Comparison of ENCODE assay signal across 8 cellular contexts in the genomic region with DNA sequence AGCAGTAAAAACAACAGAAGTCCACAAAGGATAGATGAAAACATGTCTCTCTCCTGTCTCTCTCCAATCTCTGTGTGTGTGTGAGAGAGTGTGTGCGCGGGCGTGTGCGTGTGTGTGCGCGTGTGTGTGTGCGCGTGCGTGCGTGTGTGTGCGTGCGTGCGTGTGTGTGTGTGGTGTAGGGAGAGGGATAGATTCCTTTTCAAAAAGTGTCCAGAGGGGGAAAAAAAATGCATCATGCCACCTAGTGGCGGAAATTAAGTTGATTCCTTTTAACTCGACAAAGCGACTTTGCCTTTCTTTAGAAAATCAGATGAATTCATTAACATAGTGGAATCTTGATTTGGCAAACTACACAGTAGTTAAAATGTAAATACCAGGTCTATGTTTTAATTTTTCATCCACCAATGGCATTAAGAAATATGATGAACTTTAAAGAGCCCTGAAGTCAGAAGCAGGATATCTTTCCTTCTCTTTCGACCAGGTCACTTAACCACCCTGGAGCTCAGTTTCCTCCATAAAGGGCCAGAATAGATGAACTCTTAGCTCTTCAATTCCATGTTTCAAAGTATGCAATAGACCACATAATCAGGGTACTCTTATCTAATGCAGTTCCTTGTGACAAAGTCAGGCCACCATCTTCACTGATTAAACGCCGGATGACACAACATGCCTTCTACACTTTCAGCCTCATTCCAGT.
DNase-seq lines count a peak whose midpoint lies in the region; ATAC-seq, FAIRE-seq and TF ChIP-seq lines count a peak whose summit lies in the region.

No MANE protein-coding gene starts in this region.

- POLR2A ChIA-PET in activated naive CD8-positive, alpha-beta T cell treated with anti-CD3 and anti-CD28 coated beads, Interleukin-2, amount 10 ng/mL, durations not matched to agents 7 days and 5 days (lab: Charles Lee): no interaction called here
- POLR2A ChIA-PET in OCI-LY7 (lab: Charles Lee): interaction anchor here (0.6 kb wide), 1 partner anchor 64 kb away, joined by 3 read pairs; no protein-coding TSS in a partner anchor

- peaks cover 21% of the 10 kb centered on the region for H3K27me3 Mint-ChIP-seq in activated naive CD8-positive, alpha-beta T cell treated with anti-CD3 and anti-CD28 coated beads, Interleukin-2, amount 10 ng/mL, durations not matched to agents 7 days and 5 days
- H3K27me3 Mint-ChIP-seq in activated naive CD8-positive, alpha-beta T cell treated with anti-CD3 and anti-CD28 coated beads for 36 hours: peaks cover 39% of the 10 kb centered on the region
- H3K27me3 Mint-ChIP-seq in chondrocyte (ENCODE audit: low read depth): peaks cover 57% of the 10 kb centered on the region

- H3K4me2 ChIP-seq in OCI-LY7 (ENCODE audit: low read length): peak overlapping the region; percentile 37; the same call in 1 of the 2 replicates

- peaks cover 2% of the 10 kb centered on the region for H3K4me1 Mint-ChIP-seq in activated naive CD8-positive, alpha-beta T cell treated with anti-CD3 and anti-CD28 coated beads, Interleukin-2, amount 10 ng/mL, durations not matched to agents 7 days and 5 days
- H3K4me1 Mint-ChIP-seq in activated naive CD8-positive, alpha-beta T cell treated with anti-CD3 and anti-CD28 coated beads for 36 hours: no peaks in the 10 kb centered on the region
- H3K4me1 Mint-ChIP-seq in chondrocyte (ENCODE audit: low read depth): peaks cover 5% of the 10 kb centered on the region

- no peak overlapping the region for H3K27ac ChIP-seq in OCI-LY7 (ENCODE audit: low read depth, low read length, poor library complexity, severe bottlenecking)

- peak; percentile 33 for ATAC-seq in activated naive CD8-positive, alpha-beta T cell treated with anti-CD3 and anti-CD28 coated beads, Interleukin-2, amount 10 ng/mL, durations not matched to agents 7 days and 5 days (ENCODE audit: low read depth)
- peak; percentile 59 for ATAC-seq in stimulated activated naive CD8-positive, alpha-beta T cell treated with anti-CD3 and anti-CD28 coated beads, Interleukin-15, Interleukin-2, amounts not matched to agents 100 U/mL and 50 U/mL, for 24 hours
- no peak for ATAC-seq in HG03108 (IDR thresholded peaks at IDR 0.05; ENCODE audit: unreplicated experiment)

- no peak overlapping the region for H3K27ac Mint-ChIP-seq in activated naive CD8-positive, alpha-beta T cell treated with anti-CD3 and anti-CD28 coated beads, Interleukin-2, amount 10 ng/mL, durations not matched to agents 7 days and 5 days
- H3K27ac Mint-ChIP-seq in activated naive CD8-positive, alpha-beta T cell treated with anti-CD3 and anti-CD28 coated beads for 36 hours: no peak overlapping the region
- no peak overlapping the region for H3K27ac Mint-ChIP-seq in chondrocyte (ENCODE audit: unreplicated experiment)

- no peak for DNase-seq in activated naive CD8-positive, alpha-beta T cell treated with anti-CD3 and anti-CD28 coated beads, Interleukin-2, amount 10 ng/mL, durations not matched to agents 7 days and 5 days
- no peak for DNase-seq in activated naive CD8-positive, alpha-beta T cell treated with anti-CD3 and anti-CD28 coated beads for 36 hours
- DNase-seq in HTR-8/SVneo (ENCODE audit: insufficient read length, low spot score) (peak; percentile 57), OCI-LY7 (ENCODE audit: low spot score) (peak; percentile 50), chondrocyte (ENCODE audit: low spot score) (no peak), kidney glomerular epithelial cell (lab: John Stamatoyannopoulos, UW) (peak; percentile 33)
- peak; percentile 11 for DNase-seq in stimulated activated naive CD8-positive, alpha-beta T cell treated with anti-CD3 and anti-CD28 coated beads, Interleukin-15, Interleukin-2, amounts not matched to agents 100 U/mL and 50 U/mL, for 24 hours

- H3K79me2 ChIP-seq in OCI-LY7 (ENCODE audit: insufficient read depth, low read depth, low read length): no peaks in the 10 kb centered on the region

- H3K4me3 Mint-ChIP-seq in activated naive CD8-positive, alpha-beta T cell treated with anti-CD3 and anti-CD28 coated beads, Interleukin-2, amount 10 ng/mL, durations not matched to agents 7 days and 5 days: peak overlapping the region; percentile 40
- H3K4me3 Mint-ChIP-seq in activated naive CD8-positive, alpha-beta T cell treated with anti-CD3 and anti-CD28 coated beads for 36 hours: no peak overlapping the region
- H3K4me3 Mint-ChIP-seq in chondrocyte (ENCODE audit: unreplicated experiment): peak overlapping the region; percentile 33

- no peaks in the 10 kb centered on the region for H4K20me1 ChIP-seq in OCI-LY7 (ENCODE audit: insufficient read depth, low read length)

- H3K9me3 Mint-ChIP-seq in activated naive CD8-positive, alpha-beta T cell treated with anti-CD3 and anti-CD28 coated beads, Interleukin-2, amount 10 ng/mL, durations not matched to agents 7 days and 5 days: no peaks in the 10 kb centered on the region
- H3K9me3 Mint-ChIP-seq in activated naive CD8-positive, alpha-beta T cell treated with anti-CD3 and anti-CD28 coated beads for 36 hours: no peaks in the 10 kb centered on the region
- no peaks in the 10 kb centered on the region for H3K9me3 Mint-ChIP-seq in chondrocyte (ENCODE audit: low read depth)

- no TSS peak for BruUV-seq in OCI-LY7 (replicated peaks; lab: Mats Ljungman, UMichigan)

- no peak overlapping the region; the same call in 1 of the 2 replicates for H2AFZ ChIP-seq in OCI-LY7 (ENCODE audit: low read length)

- TF ChIP-seq CTCF in OCI-LY7 (conservative IDR thresholded peaks at IDR 0.05; ENCODE audit: low read length) (peak; percentile 76), chondrocyte (IDR thresholded peaks at IDR 0.05) (peak; percentile 76)

- H3K9me2 ChIP-seq in OCI-LY7 (ENCODE audit: insufficient read depth, low read length): no peaks in the 10 kb centered on the region

- CTCF ChIA-PET in OCI-LY7 (lab: Charles Lee; ENCODE audit: unreplicated experiment): no interaction called here

- no peaks in the 10 kb centered on the region for H3K9me3 ChIP-seq in OCI-LY7 (ENCODE audit: low read length)

- no peak overlapping the region for H3K4me3 ChIP-seq in OCI-LY7 (ENCODE audit: low read depth, low read length, poor library complexity, severe bottlenecking)

- H3K4me1 ChIP-seq in OCI-LY7 (ENCODE audit: insufficient read depth, low read length, poor library complexity, severe bottlenecking): no peaks in the 10 kb centered on the region

- H3K36me3 Mint-ChIP-seq in activated naive CD8-positive, alpha-beta T cell treated with anti-CD3 and anti-CD28 coated beads, Interleukin-2, amount 10 ng/mL, durations not matched to agents 7 days and 5 days: no peaks in the 10 kb centered on the region
- H3K36me3 Mint-ChIP-seq in activated naive CD8-positive, alpha-beta T cell treated with anti-CD3 and anti-CD28 coated beads for 36 hours: no peaks in the 10 kb centered on the region
- no peaks in the 10 kb centered on the region for H3K36me3 Mint-ChIP-seq in chondrocyte (ENCODE audit: low read depth)

- H3K36me3 ChIP-seq in OCI-LY7 (ENCODE audit: insufficient read depth, low read length): no peaks in the 10 kb centered on the region

- intact Hi-C loops in OCI-LY7 (cut with micrococcal nuclease; ENCODE audit: unreplicated experiment): loop anchor here (10.0 kb wide), 1 partner anchor 616 kb away; no protein-coding TSS in a partner anchor

- peak; percentile 85 for FAIRE-seq in HTR-8/SVneo (lab: Jason Lieb, UNC)

Comparison
In these comparisons a context has a peak if more than half of its experiments do, and no peak if none do; other contexts are left out.
1. DNase-seq: peak in HTR-8/SVneo (single experiment), OCI-LY7 (single experiment), kidney glomerular epithelial cell (single experiment) and stimulated activated naive CD8-positive, alpha-beta T cell treated with anti-CD3 and anti-CD28 coated beads, Interleukin-15, Interleukin-2, amounts not matched to agents 100 U/mL and 50 U/mL, for 24 hours (single experiment); none in activated naive CD8-positive, alpha-beta T cell treated with anti-CD3 and anti-CD28 coated beads, Interleukin-2, amount 10 ng/mL, durations not matched to agents 7 days and 5 days (single experiment), activated naive CD8-positive, alpha-beta T cell treated with anti-CD3 and anti-CD28 coated beads for 36 hours (single experiment) and chondrocyte (single experiment).